In the genomic region with DNA sequence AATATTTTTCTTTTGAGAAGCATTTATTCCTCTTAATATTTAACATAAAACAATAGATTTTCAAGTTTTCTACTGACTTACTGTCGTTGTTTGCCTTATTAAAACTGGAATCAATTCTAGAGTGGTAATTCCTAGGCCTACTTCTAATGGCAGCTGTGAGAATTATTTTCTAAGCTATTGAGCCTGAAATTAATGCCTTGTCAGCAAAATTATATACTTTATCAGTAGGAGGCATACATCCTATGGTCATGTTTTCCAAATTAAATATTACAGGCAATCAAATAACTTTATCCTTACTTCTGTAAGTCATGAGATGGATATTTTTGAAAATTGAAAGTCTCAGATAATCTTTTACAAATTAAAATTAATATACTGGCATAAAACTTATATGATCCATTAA, we compare ENCODE assay signal across 1 cellular context.
TF ChIP-seq lines count a peak whose summit lies in the region.

No MANE protein-coding gene starts in this region.

TF ChIP-seq in K562, 482 proteins besides CTCF, POLR2A, EP300 and RAD21 (continued from another document):
- no peak for TF ChIP-seq FOXJ2 (tag; IDR thresholded peaks at IDR 0.05)
